ENCODE assay signal across 12 cellular contexts in genomic region chr5:148385094-148385493, GRCh38. TPM values are rescaled to one million over a fixed set of nuclear protein-coding genes. Genes with fewer than 3 reads are reported as not detected.
DNase-seq lines count a peak whose midpoint lies in the region; ATAC-seq and TF ChIP-seq lines count a peak whose summit lies in the region.
"Had no signal": no experiment of that assay in that cellular context is flagged by ENCODE, and none has a peak within 500 bp of the region (broad histone marks: within the 10 kb centered on the region; RNA-seq: fewer than 3 reads in every experiment).

No MANE protein-coding gene starts in this region.

- no peaks in the 10 kb centered on the region for H3K36me3 ChIP-seq in A673 (ENCODE audit: insufficient read depth, low read length, poor library complexity, severe bottlenecking)

- H3K27me3 Mint-ChIP-seq in H9 (ENCODE audit: low read depth): no peaks in the 10 kb centered on the region
- H3K27me3 Mint-ChIP-seq in activated naive CD8-positive, alpha-beta T cell treated with anti-CD3 and anti-CD28 coated beads for 36 hours: no peaks in the 10 kb centered on the region
- no peaks in the 10 kb centered on the region for H3K27me3 Mint-ChIP-seq in memory B cell

- CTCF ChIA-PET in A673 (lab: Charles Lee): no interaction called here

- no peak overlapping the region for H3K23ac ChIP-seq in H9 (ENCODE audit: insufficient read length, low read depth, low read length)

- no peak overlapping the region for H3T11ph ChIP-seq in H9 (ENCODE audit: low read length)

- no peak overlapping the region for H4K91ac ChIP-seq in H9 (ENCODE audit: insufficient read length, low read depth, low read length)

- no peak overlapping the region for H4K5ac ChIP-seq in H9 (ENCODE audit: insufficient read length, low read depth, low read length)

- H3K4ac ChIP-seq in H9 (ENCODE audit: low read depth, low read length): no peak overlapping the region

- H2AK5ac ChIP-seq in H9 (ENCODE audit: insufficient read length, low read length): no peak overlapping the region

- no peak overlapping the region for H2BK12ac ChIP-seq in H9 (ENCODE audit: insufficient read length, low read depth, low read length)

- H3K4me1 ChIP-seq in A673 (ENCODE audit: insufficient read depth, low read length, poor library complexity, severe bottlenecking) (peaks cover 9% of the 10 kb centered on the region), H9 (ENCODE audit: insufficient read depth, low read length) (no peaks in the 10 kb centered on the region)

- peaks cover 2% of the 10 kb centered on the region for H3K79me1 ChIP-seq in H9 (ENCODE audit: insufficient read depth, low read depth, low read length, poor library complexity, severe bottlenecking)

- H3K4me1 Mint-ChIP-seq in H9 (peaks cover 25 to 31% of the 10 kb centered on the region in 2 experiments), memory B cell (peaks cover 25% of the 10 kb centered on the region)
- peaks cover 59% of the 10 kb centered on the region for H3K4me1 Mint-ChIP-seq in activated naive CD8-positive, alpha-beta T cell treated with anti-CD3 and anti-CD28 coated beads for 36 hours

- TF ChIP-seq CTCF in A673 (conservative IDR thresholded peaks at IDR 0.05; ENCODE audit: low read depth, low read length) (no peak), H9 (conservative IDR thresholded peaks at IDR 0.05) (no peak)

- H3K27ac ChIP-seq in A673 (ENCODE audit: low read depth, low read length, poor library complexity, severe bottlenecking) (no peak overlapping the region), H9 (ENCODE audit: insufficient read length, low read depth, low read length) (no peak overlapping the region)

- H3K27me3 ChIP-seq in A673 (replicated peaks; ENCODE audit: insufficient read depth, low read depth, low read length, poor library complexity) (no peaks in the 10 kb centered on the region), H9 (ENCODE audit: insufficient read depth, low read length) (no peaks in the 10 kb centered on the region)

- DNase-seq in A673 (ENCODE audit: low spot score) (no peak), H9 (no peak), memory B cell (ENCODE audit: low spot score in 2 of 2) (no peak), NCI-H524 treated with DMSO at 0.1 percent for 48 hours (lab: John Stamatoyannopoulos, UW) (no peak), SW 1271 (lab: John Stamatoyannopoulos, UW) (no peak), superior temporal gyrus (ENCODE audit: extremely low spot score) (no peak)
- DNase-seq in activated naive CD8-positive, alpha-beta T cell treated with anti-CD3 and anti-CD28 coated beads for 36 hours: no peak
- DNase-seq: activated CD4-positive, alpha-beta T cell treated with anti-CD3 and anti-CD28 coated beads for 48 hours; effector CD4-positive, alpha-beta T cell; NCI-H526 treated with DMSO at 0.1 percent for 48 hours had no signal

- no TSS peak for BruUV-seq in A673 (replicated peaks; lab: Mats Ljungman, UMichigan)

- WGBS in H9 (ENCODE audit: extremely low coverage, insufficient read length, low lambda C conversion rate): no CpG with 5 or more reads among the region's 1 CpG

- H3K14ac ChIP-seq in H9 (ENCODE audit: insufficient read depth, low read length): no peak overlapping the region

- no peak overlapping the region for H4K8ac ChIP-seq in H9 (replicated peaks; ENCODE audit: insufficient read length, low read depth, low read length)

- H3K9ac ChIP-seq in H9 (ENCODE audit: extremely low read depth, insufficient read length, low read length): no peak overlapping the region

- H3K79me2 ChIP-seq in H9 (ENCODE audit: insufficient read depth, low read length): peaks cover 13% of the 10 kb centered on the region; the same call in 1 of the 2 replicates

- POLR2A ChIA-PET in A673 (lab: Charles Lee; ENCODE audit: low non-redundant PET): no interaction called here

- H2BK5ac ChIP-seq in H9 (ENCODE audit: insufficient read length, low read length): no peak overlapping the region

- H2BK15ac ChIP-seq in H9 (ENCODE audit: low read depth, low read length): no peak overlapping the region

- peak overlapping the region; percentile 69 for H3K4me3 ChIP-seq in A673 (ENCODE audit: low read depth, low read length, poor library complexity, severe bottlenecking)

- no peak for ATAC-seq in memory B cell (ENCODE audit: low read depth)
- no peak for ATAC-seq in GM18870 (IDR thresholded peaks at IDR 0.05; ENCODE audit: unreplicated experiment)

- peaks cover 4% of the 10 kb centered on the region for H3K23me2 ChIP-seq in H9 (ENCODE audit: insufficient read length, low read depth, low read length, poor library complexity, severe bottlenecking)

- no peak overlapping the region for H2BK20ac ChIP-seq in H9 (ENCODE audit: low read depth, low read length, poor library complexity, severe bottlenecking)

- H3K9me3 ChIP-seq in A673 (ENCODE audit: low read depth, low read length, poor library complexity, severe bottlenecking) (no peaks in the 10 kb centered on the region), H9 (ENCODE audit: control insufficient read depth, low read depth, low read length) (no peaks in the 10 kb centered on the region)

- no peak overlapping the region for H2BK120ac ChIP-seq in H9 (ENCODE audit: low read depth, low read length, poor library complexity, severe bottlenecking)

- no peak overlapping the region for H2AFZ ChIP-seq in H9 (ENCODE audit: low read length)

- H3K56ac ChIP-seq in H9 (ENCODE audit: insufficient read length, low read depth, low read length): no peak overlapping the region

- H3K4me2 ChIP-seq in H9 (ENCODE audit: insufficient read depth, insufficient read length, low read length): no peak overlapping the region

- peak overlapping the region; percentile 88 to 95 for H3K4me3 Mint-ChIP-seq in H9
- H3K4me3 Mint-ChIP-seq in activated naive CD8-positive, alpha-beta T cell treated with anti-CD3 and anti-CD28 coated beads for 36 hours: peak overlapping the region; percentile 98
- peak overlapping the region; percentile 87 for H3K4me3 Mint-ChIP-seq in memory B cell

- intact Hi-C loops in A673 (cut with micrococcal nuclease; ENCODE audit: unreplicated experiment): no loop called here

- no peak overlapping the region for H3K18ac ChIP-seq in H9 (ENCODE audit: insufficient read length, low read depth, low read length)

- peak overlapping the region in 1 of 3 experiments; percentile 3; a peak in 1 of 7 replicates for H3K27ac Mint-ChIP-seq in H9
- H3K27ac Mint-ChIP-seq in activated naive CD8-positive, alpha-beta T cell treated with anti-CD3 and anti-CD28 coated beads for 36 hours: peak overlapping the region; percentile 99
- H3K27ac Mint-ChIP-seq in memory B cell: peak overlapping the region; percentile 96

- H3K9me3 Mint-ChIP-seq in H9: no peaks in the 10 kb centered on the region
- no peaks in the 10 kb centered on the region for H3K9me3 Mint-ChIP-seq in activated naive CD8-positive, alpha-beta T cell treated with anti-CD3 and anti-CD28 coated beads for 36 hours
- H3K9me3 Mint-ChIP-seq in memory B cell: no peaks in the 10 kb centered on the region

- peaks cover 0 to 13% (median 4%) of the 10 kb centered on the region in 3 experiments; a peak in 4 of 7 replicates for H3K36me3 Mint-ChIP-seq in H9 (ENCODE audit: insufficient read depth in 1 of 3, low read depth in 3 of 3)
- peaks cover 44% of the 10 kb centered on the region for H3K36me3 Mint-ChIP-seq in activated naive CD8-positive, alpha-beta T cell treated with anti-CD3 and anti-CD28 coated beads for 36 hours
- peaks cover 11% of the 10 kb centered on the region for H3K36me3 Mint-ChIP-seq in memory B cell

- no peaks in the 10 kb centered on the region for H4K20me1 ChIP-seq in H9 (ENCODE audit: control insufficient read depth, insufficient read depth, insufficient read length)

RNA-seq across cellular contexts. Expression of gene FBXO38, which starts 1.3 kb away (rescaled TPM):
- 36.7 and 43.8 TPM in 2 replicates for total RNA-seq in A673 (2021)
- 34.6 and 39.5 TPM in 2 replicates for total RNA-seq in H9 (2021)
- 10 to 100 TPM; 35.9 to 38.8 TPM for total RNA-seq in activated naive CD8-positive, alpha-beta T cell treated with anti-CD3 and anti-CD28 coated beads for 36 hours

RNA-seq across cellular contexts. Expression of gene SPINK9, which starts 49.7 kb away (rescaled TPM):
- not detected in 2 replicates for total RNA-seq in A673 (2021)
- not detected in 2 replicates for total RNA-seq in H9 (2021)
- total RNA-seq in activated naive CD8-positive, alpha-beta T cell treated with anti-CD3 and anti-CD28 coated beads for 36 hours: not detected
- total RNA-seq: lung had no signal
